13 cellular contexts compared by ENCODE assay signal in genomic region chr15:74613089-74613952, GRCh38. TPM values are rescaled to one million over a fixed set of nuclear protein-coding genes. Genes with fewer than 3 reads are reported as not detected.
DNase-seq lines count a peak whose midpoint lies in the region; ATAC-seq, FAIRE-seq and TF ChIP-seq lines count a peak whose summit lies in the region.
"Had no signal": no experiment of that assay in that cellular context is flagged by ENCODE, and none has a peak within 500 bp of the region (broad histone marks: within the 10 kb centered on the region; RNA-seq: fewer than 3 reads in every experiment).

No MANE protein-coding gene starts in this region.

- no peaks in the 10 kb centered on the region for H3K9me3 Mint-ChIP-seq in CD8-positive, alpha-beta memory T cell
- H3K9me3 Mint-ChIP-seq in activated CD8-positive, alpha-beta T cell treated with anti-CD3 and anti-CD28 coated beads for 36 hours: no peaks in the 10 kb centered on the region

- intact Hi-C loops in activated CD8-positive, alpha-beta T cell treated with anti-CD3 and anti-CD28 coated beads for 36 hours (cut with micrococcal nuclease): no loop called here

- no peak for DNase-seq in A549 (ENCODE audit: low read depth in 1 of 2, low spot score in 1 of 2)
- no peak for DNase-seq in CD8-positive, alpha-beta memory T cell
- no peak for DNase-seq in activated CD8-positive, alpha-beta T cell treated with anti-CD3 and anti-CD28 coated beads for 36 hours
- peak; percentile 44 for DNase-seq in mesenchymal stem cell
- DNase-seq in NCI-H524 (lab: John Stamatoyannopoulos, UW): no peak
- no peak for DNase-seq in upper lobe of left lung
- DNase-seq in DMS79 treated with DMSO at 0.1 percent for 48 hours (lab: John Stamatoyannopoulos, UW): no peak
- DNase-seq: activated CD8-positive, alpha-beta memory T cell treated with anti-CD3 and anti-CD28 coated beads, Interleukin-2, amount 50 U/mL, for 4 hours; DMS79; NCI-H1436 had no signal

- H2BK12ac ChIP-seq in mesenchymal stem cell (ENCODE audit: low read length in 2 of 2): no peak overlapping the region

- TF ChIP-seq CTCF in A549 (IDR thresholded peaks at IDR 0.05): no peak
- no peak for TF ChIP-seq CTCF in activated CD8-positive, alpha-beta T cell treated with anti-CD3 and anti-CD28 coated beads for 36 hours (IDR thresholded peaks at IDR 0.05)
- no peak for TF ChIP-seq CTCF in upper lobe of left lung (IDR thresholded peaks at IDR 0.05)

- H3K36me3 Mint-ChIP-seq in CD8-positive, alpha-beta memory T cell: peaks cover 0 to 20% (median 0%) of the 10 kb centered on the region in 3 donors
- H3K36me3 Mint-ChIP-seq in activated CD8-positive, alpha-beta T cell treated with anti-CD3 and anti-CD28 coated beads for 36 hours (ENCODE audit: low read depth): peaks cover 20% of the 10 kb centered on the region

- peaks cover 21 to 28% (median 21%) of the 10 kb centered on the region in 3 donors for H3K4me1 Mint-ChIP-seq in CD8-positive, alpha-beta memory T cell
- H3K4me1 Mint-ChIP-seq in activated CD8-positive, alpha-beta T cell treated with anti-CD3 and anti-CD28 coated beads for 36 hours (ENCODE audit: low read depth): peaks cover 23% of the 10 kb centered on the region

- H4K91ac ChIP-seq in mesenchymal stem cell (ENCODE audit: low read length): peak overlapping the region; percentile 16

- POLR2A ChIA-PET in A549 (lab: Yijun Ruan, JAX): interaction anchor here (1.3 kb wide), 1 partner anchor 15 kb away, joined by 3 read pairs; no protein-coding TSS in a partner anchor
- POLR2A ChIA-PET in CD8-positive, alpha-beta memory T cell (lab: Charles Lee): interaction anchor here (0.7 to 4.0 kb wide), 3 partner anchors 15 to 840 kb away, joined by 3 to 20 read pairs (median 4); no protein-coding TSS in a partner anchor
- POLR2A ChIA-PET in activated CD8-positive, alpha-beta T cell treated with anti-CD3 and anti-CD28 coated beads for 36 hours (lab: Charles Lee): interaction anchor here (0.7 to 5.6 kb wide), 7 partner anchors 11 to 234 kb away, joined by 3 to 33 read pairs (median 3); partner anchors contain the start of genes ARID3B, EDC3, SEMA7A and UBL7

- H3K4me1 ChIP-seq in A549: peaks cover 11% of the 10 kb centered on the region; the same call in 1 of the 3 replicates
- H3K4me1 ChIP-seq in CD8-positive, alpha-beta memory T cell (ENCODE audit: insufficient read depth, low read length): peaks cover 19% of the 10 kb centered on the region
- peaks cover 13% of the 10 kb centered on the region for H3K4me1 ChIP-seq in mesenchymal stem cell (ENCODE audit: control insufficient read depth, insufficient read depth, low read depth, low read length)
- peaks cover 19 to 37% (median 24%) of the 10 kb centered on the region in 4 donors for H3K4me1 ChIP-seq in upper lobe of left lung

- H2BK120ac ChIP-seq in mesenchymal stem cell (ENCODE audit: low read depth, low read length): no peak overlapping the region

- H2AK5ac ChIP-seq in mesenchymal stem cell (ENCODE audit: low read length, severe bottlenecking): no peak overlapping the region

- H3K4ac ChIP-seq in mesenchymal stem cell (ENCODE audit: low read depth in 1 of 2, low read length in 2 of 2): no peak overlapping the region

- no peak overlapping the region for H2BK5ac ChIP-seq in mesenchymal stem cell (ENCODE audit: low read depth, low read length, poor library complexity, severe bottlenecking)

- H3K79me1 ChIP-seq in mesenchymal stem cell (replicated peaks; ENCODE audit: low read length, poor library complexity, severe bottlenecking): no peaks in the 10 kb centered on the region

- H3K4me3 ChIP-seq in A549: no peak overlapping the region
- no peak overlapping the region for H3K4me3 ChIP-seq in CD8-positive, alpha-beta memory T cell (ENCODE audit: low read length)
- peak overlapping the region in 1 of 2 experiments; percentile 99 for H3K4me3 ChIP-seq in mesenchymal stem cell (ENCODE audit: insufficient read depth in 1 of 2, low read depth in 1 of 2, low read length in 2 of 2)
- H3K4me3 ChIP-seq in upper lobe of left lung: no peak overlapping the region

- H3K18ac ChIP-seq in mesenchymal stem cell (ENCODE audit: low read depth in 1 of 2, low read length in 2 of 2): no peak overlapping the region

- no peak overlapping the region for H3K14ac ChIP-seq in mesenchymal stem cell (ENCODE audit: low read length in 2 of 2)

- no peak overlapping the region for H3K23ac ChIP-seq in mesenchymal stem cell (ENCODE audit: low read length in 2 of 2)

- no peak overlapping the region for H4K8ac ChIP-seq in mesenchymal stem cell (ENCODE audit: low read length)

- no peak for TF ChIP-seq RAD21 in A549 (conservative IDR thresholded peaks at IDR 0.05 in 1 of 2, IDR thresholded peaks at IDR 0.05 in 1 of 2)

- H3K27me3 Mint-ChIP-seq in CD8-positive, alpha-beta memory T cell: no peaks in the 10 kb centered on the region
- no peaks in the 10 kb centered on the region for H3K27me3 Mint-ChIP-seq in activated CD8-positive, alpha-beta T cell treated with anti-CD3 and anti-CD28 coated beads for 36 hours

- H3K27ac ChIP-seq in A549: peak overlapping the region in 1 of 2 experiments; percentile 98; a peak in 2 of 6 replicates
- no peak overlapping the region for H3K27ac ChIP-seq in CD8-positive, alpha-beta memory T cell (ENCODE audit: low read depth, low read length)
- H3K27ac ChIP-seq in mesenchymal stem cell (ENCODE audit: low read length, poor library complexity, severe bottlenecking): no peak overlapping the region
- H3K27ac ChIP-seq in upper lobe of left lung: peak overlapping the region in 1 of 4 donors; percentile 96

- no peaks in the 10 kb centered on the region for H3K36me3 ChIP-seq in CD8-positive, alpha-beta memory T cell (ENCODE audit: insufficient read depth, low read length)
- H3K36me3 ChIP-seq in mesenchymal stem cell (ENCODE audit: control insufficient read depth in 1 of 2, insufficient read depth in 2 of 2, low read depth in 1 of 2, low read length in 2 of 2) (peaks cover 0 to 3% of the 10 kb centered on the region in 2 experiments), upper lobe of left lung (no peaks in the 10 kb centered on the region)
- H3K36me3 ChIP-seq: thoracic aorta had no signal

- no peak for FAIRE-seq in A549 (lab: Jason Lieb, UNC)
- FAIRE-seq: GM18507 had no signal

- peak overlapping the region; percentile 86 for H3K4me2 ChIP-seq in A549
- H3K4me2 ChIP-seq in mesenchymal stem cell (ENCODE audit: low read length, poor library complexity, severe bottlenecking): no peak overlapping the region

- TF ChIP-seq EP300 in A549 (IDR thresholded peaks at IDR 0.05): no peak
- TF ChIP-seq EP300 in upper lobe of left lung (IDR thresholded peaks at IDR 0.05): no peak

- H3K9ac ChIP-seq in mesenchymal stem cell (ENCODE audit: low read length): peak overlapping the region; percentile 100

- no peaks in the 10 kb centered on the region for H3K9me3 ChIP-seq in A549
- H3K9me3 ChIP-seq in CD8-positive, alpha-beta memory T cell (ENCODE audit: low read length): no peaks in the 10 kb centered on the region
- no peaks in the 10 kb centered on the region for H3K9me3 ChIP-seq in mesenchymal stem cell (ENCODE audit: control insufficient read depth, low read length)
- no peaks in the 10 kb centered on the region for H3K9me3 ChIP-seq in upper lobe of left lung
- H3K9me3 ChIP-seq: thoracic aorta had no signal

- no peak overlapping the region for H2AFZ ChIP-seq in mesenchymal stem cell (ENCODE audit: low read depth, low read length)

- no peak for TF ChIP-seq POLR2A in A549 (IDR thresholded peaks at IDR 0.05; ENCODE audit: low read length)
- TF ChIP-seq POLR2A in upper lobe of left lung (IDR thresholded peaks at IDR 0.05): no peak

- peak overlapping the region in 7 of 8 donors; percentile 54 to 98 (median 78) for H3K27ac Mint-ChIP-seq in CD8-positive, alpha-beta memory T cell
- peak overlapping the region; percentile 5 for H3K27ac Mint-ChIP-seq in activated CD8-positive, alpha-beta T cell treated with anti-CD3 and anti-CD28 coated beads for 36 hours

- H2BK15ac ChIP-seq in mesenchymal stem cell (ENCODE audit: low read depth, poor library complexity, severe bottlenecking): peak overlapping the region; percentile 1

- CTCF ChIA-PET in A549 (lab: Yijun Ruan, JAX): interaction anchor here (0.9 to 3.5 kb wide), 4 partner anchors 8 to 174 kb away, joined by 3 to 17 read pairs (median 6); no protein-coding TSS in a partner anchor
- CTCF ChIA-PET in CD8-positive, alpha-beta memory T cell (lab: Charles Lee): interaction anchor here (1.4 to 2.8 kb wide), 7 partner anchors 8 to 174 kb away, joined by 3 to 11 read pairs (median 5); no protein-coding TSS in a partner anchor
- CTCF ChIA-PET in activated CD8-positive, alpha-beta T cell treated with anti-CD3 and anti-CD28 coated beads for 36 hours (lab: Charles Lee): interaction anchor here (0.9 to 6.4 kb wide), 10 partner anchors 9 to 238 kb away, joined by 3 to 47 read pairs (median 6); partner anchors contain the start of gene ARID3B

- H3K4me3 Mint-ChIP-seq in CD8-positive, alpha-beta memory T cell: peak overlapping the region; percentile 28 to 86 (median 66)
- H3K4me3 Mint-ChIP-seq in activated CD8-positive, alpha-beta T cell treated with anti-CD3 and anti-CD28 coated beads for 36 hours: peak overlapping the region; percentile 24

- ATAC-seq in A549 (no peak), upper lobe of left lung (ENCODE audit: low FRiP score in 2 of 2) (no peak), HG02870 (IDR thresholded peaks at IDR 0.05; ENCODE audit: unreplicated experiment) (no peak)
- ATAC-seq in activated CD8-positive, alpha-beta T cell treated with anti-CD3 and anti-CD28 coated beads for 36 hours: no peak

- H3K27me3 ChIP-seq in CD8-positive, alpha-beta memory T cell (ENCODE audit: insufficient read depth, low read length, poor library complexity, severe bottlenecking): no peaks in the 10 kb centered on the region
- H3K27me3 ChIP-seq in mesenchymal stem cell (ENCODE audit: control insufficient read depth in 1 of 2, insufficient read depth in 1 of 2, low read length in 2 of 2) (peaks cover 35 to 48% of the 10 kb centered on the region in 2 experiments), upper lobe of left lung (no peaks in the 10 kb centered on the region)

- WGBS in A549 (ENCODE audit: missing lambda C conversion rate): 85% methylated on average over 6 of the region's 6 CpGs
- 85% methylated on average over 5 of the region's 6 CpGs for WGBS in mesenchymal stem cell
- WGBS in upper lobe of left lung, 2 donors: 69 to 83% methylated on average over 6 of the region's 6 CpGs

TF ChIP-seq in A549, 52 proteins besides CTCF, POLR2A, EP300 and RAD21 (continues in another document):
- no peak for TF ChIP-seq CHD2 (IDR thresholded peaks at IDR 0.05; ENCODE audit: low read length, partially characterized antibody)

RNA-seq across cellular contexts. Expression of gene CLK3, which starts 2.3 kb away (rescaled TPM):
- polyA plus RNA-seq in A549 (2011; rRNA removed) (35.7 and 42.5 TPM in 2 replicates), A549 (2017; fragmentation: RNase III; extraction: RNeasy Plus Mini Kit Qiagen cat#74134 plus additional on column Dnase treatment) (39.1 to 48.2 TPM (median 47.0 TPM) in 3 replicates)
- 47.3 and 47.8 TPM in 2 replicates for polyA plus RNA-seq in A549 (2012; cell fraction: cytosol; rRNA removed)
- polyA plus RNA-seq in A549 (2012; cell fraction: nucleus; rRNA removed): 97.8 and 126 TPM in 2 replicates
- 91.4 and 122 TPM in 2 replicates for polyA minus RNA-seq in A549 (2011; rRNA and poly(A)+ RNA removed)
- 100 to 1,000 TPM in 1 of 2 experiments, 10 to 100 TPM in 1; 96.8 to 101 TPM for total RNA-seq in CD8-positive, alpha-beta memory T cell
- polyA plus RNA-seq in CD8-positive, alpha-beta memory T cell: 84.7 TPM
- 100 to 1,000 TPM; 159 to 168 TPM for total RNA-seq in activated CD8-positive, alpha-beta T cell treated with anti-CD3 and anti-CD28 coated beads for 36 hours
- 65.2 TPM for polyA plus RNA-seq in mesenchymal stem cell (2013, experiment 1 of 2)
- polyA plus RNA-seq in mesenchymal stem cell (2013, experiment 2 of 2): 61.1 TPM
- total RNA-seq in upper lobe of left lung: 100 to 1,000 TPM in 2 of 6 donors, 10 to 100 TPM in 4; 78.0 to 289 (median 89.7) TPM
